Comparison of ENCODE assay signal across 11 cellular contexts in the genomic region with DNA sequence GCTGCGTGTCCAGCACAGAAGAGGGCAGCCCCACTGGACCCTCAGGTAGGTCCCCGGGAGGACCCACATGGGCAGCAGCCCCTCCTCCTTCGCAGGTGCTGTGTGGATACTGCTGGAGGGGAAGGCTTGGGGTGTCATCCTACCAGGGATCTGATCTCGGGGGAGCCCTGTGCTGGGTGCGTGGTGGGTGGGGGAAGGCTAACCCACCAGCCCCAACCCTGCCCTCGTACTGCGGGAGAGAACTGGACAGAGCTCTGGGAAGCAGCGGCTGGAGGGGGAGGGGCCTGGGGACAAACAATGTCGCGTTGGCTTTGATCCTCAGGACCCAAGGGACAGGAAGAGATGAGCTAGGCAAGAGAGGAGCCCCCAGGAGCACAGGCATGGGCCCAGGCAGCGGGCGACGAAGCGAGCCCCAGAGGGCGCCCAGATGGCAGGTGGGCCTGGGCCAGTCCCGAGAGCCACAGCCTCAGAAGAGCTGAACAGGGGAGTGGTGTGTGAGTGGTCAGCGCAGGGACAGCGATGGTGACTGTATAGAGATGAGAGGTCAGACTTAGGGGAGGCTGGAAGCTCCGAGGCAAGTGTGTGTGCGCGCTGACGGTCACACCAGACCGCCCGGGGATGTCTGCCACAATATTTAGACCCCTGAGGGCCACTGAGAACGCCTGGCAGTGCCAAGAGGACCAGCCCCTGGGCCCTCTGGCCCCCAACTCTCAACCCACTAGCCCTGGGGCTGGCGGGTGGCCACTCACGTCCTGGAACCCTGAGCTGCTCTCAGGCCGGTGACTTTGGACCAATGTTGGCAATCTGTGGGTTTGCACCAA. TPM values are rescaled to one million over a fixed set of nuclear protein-coding genes. Genes with fewer than 3 reads are reported as not detected.
DNase-seq lines count a peak whose midpoint lies in the region; ATAC-seq, FAIRE-seq and TF ChIP-seq lines count a peak whose summit lies in the region.
"Had no signal": no experiment of that assay in that cellular context is flagged by ENCODE, and none has a peak within 500 bp of the region (broad histone marks: within the 10 kb centered on the region; RNA-seq: fewer than 3 reads in every experiment).

No MANE protein-coding gene starts in this region.

- H3K36me3 Mint-ChIP-seq in activated naive CD4-positive, alpha-beta T cell treated with anti-CD3 and anti-CD28 coated beads, Interleukin-2, amount 50 U/mL, for 24 hours: peaks cover 14% of the 10 kb centered on the region
- H3K36me3 Mint-ChIP-seq in mesothelial cell of epicardium: peaks cover 3% of the 10 kb centered on the region

- no peak for DNase-seq in activated naive CD4-positive, alpha-beta T cell treated with anti-CD3 and anti-CD28 coated beads, Interleukin-2, amount 50 U/mL, for 16 hours
- no peak for DNase-seq in breast epithelium (ENCODE audit: low spot score in 2 of 2)
- no peak for DNase-seq in mesothelial cell of epicardium (ENCODE audit: low spot score in 2 of 2, unreplicated experiment in 2 of 2)
- no peak for DNase-seq in urothelium cell line (ENCODE audit: low spot score)
- no peak for DNase-seq in NCI-H226

- peak overlapping the region; percentile 84 for H3K27ac Mint-ChIP-seq in activated naive CD4-positive, alpha-beta T cell treated with anti-CD3 and anti-CD28 coated beads, Interleukin-2, amount 50 U/mL, for 24 hours
- H3K27ac Mint-ChIP-seq in mesothelial cell of epicardium: peak overlapping the region; percentile 34

- H3K27me3 Mint-ChIP-seq in activated naive CD4-positive, alpha-beta T cell treated with anti-CD3 and anti-CD28 coated beads, Interleukin-2, amount 50 U/mL, for 24 hours: no peaks in the 10 kb centered on the region
- H3K27me3 Mint-ChIP-seq in mesothelial cell of epicardium (ENCODE audit: low read depth): no peaks in the 10 kb centered on the region

- FAIRE-seq in urothelium cell line (lab: Jason Lieb, UNC): peak; percentile 30

- no peak for TF ChIP-seq POLR2A in breast epithelium (IDR thresholded peaks at IDR 0.05)

- no peaks in the 10 kb centered on the region for H3K9me3 ChIP-seq in breast epithelium

- intact Hi-C loops in breast epithelium (cut with DNase I; ENCODE audit: low total_unique reads): loop anchor here (10.0 kb wide), 1 partner anchor 226 kb away; the partner anchor contains the start of gene TRABD

- H3K4me1 Mint-ChIP-seq in activated naive CD4-positive, alpha-beta T cell treated with anti-CD3 and anti-CD28 coated beads, Interleukin-2, amount 50 U/mL, for 24 hours: peaks cover 11% of the 10 kb centered on the region
- H3K4me1 Mint-ChIP-seq in mesothelial cell of epicardium: peaks cover 41% of the 10 kb centered on the region

- H3K36me3 ChIP-seq in breast epithelium: no peaks in the 10 kb centered on the region

- ATAC-seq in GM19395 (IDR thresholded peaks at IDR 0.05; ENCODE audit: unreplicated experiment) (no peak), HG03342 (IDR thresholded peaks at IDR 0.05; ENCODE audit: unreplicated experiment) (no peak)

- TF ChIP-seq CTCF in breast epithelium (IDR thresholded peaks at IDR 0.05) (no peak), mesothelial cell of epicardium (IDR thresholded peaks at IDR 0.05; ENCODE audit: unreplicated experiment) (no peak)

- no peaks in the 10 kb centered on the region for H3K27me3 ChIP-seq in breast epithelium

- peak overlapping the region; percentile 73 to 95 (median 92) for H3K4me3 ChIP-seq in breast epithelium

- H3K9me3 Mint-ChIP-seq in activated naive CD4-positive, alpha-beta T cell treated with anti-CD3 and anti-CD28 coated beads, Interleukin-2, amount 50 U/mL, for 24 hours: no peaks in the 10 kb centered on the region
- H3K9me3 Mint-ChIP-seq in mesothelial cell of epicardium: no peaks in the 10 kb centered on the region

- H3K4me1 ChIP-seq in breast epithelium: peaks cover 33 to 37% of the 10 kb centered on the region in 2 donors

- peak overlapping the region; percentile 85 for H3K4me3 Mint-ChIP-seq in activated naive CD4-positive, alpha-beta T cell treated with anti-CD3 and anti-CD28 coated beads, Interleukin-2, amount 50 U/mL, for 24 hours
- H3K4me3 Mint-ChIP-seq in mesothelial cell of epicardium: peak overlapping the region; percentile 53

- H3K27ac ChIP-seq in breast epithelium: peak overlapping the region; percentile 96 to 99

RNA-seq across cellular contexts. Expression of gene PIM3, which starts 1.4 kb away (rescaled TPM):
- 10 to 100 TPM; 63.0 to 92.1 (median 87.1) TPM for total RNA-seq in breast epithelium
- total RNA-seq in mesothelial cell of epicardium: 57.5 to 62.5 TPM (median 59.8 TPM) in 3 replicates

RNA-seq across cellular contexts. Expression of gene CRELD2, which starts 40.7 kb away (rescaled TPM):
- total RNA-seq in breast epithelium (10 to 100 TPM; 20.6 to 59.3 (median 39.5) TPM), mesothelial cell of epicardium (41.4 to 42.2 TPM (median 41.9 TPM) in 3 replicates)

RNA-seq across cellular contexts. Expression of gene ALG12, which starts 40.9 kb away (rescaled TPM):
- 10 to 100 TPM; 16.6 to 22.4 (median 19.7) TPM for total RNA-seq in breast epithelium
- 26.4 to 30.9 TPM (median 26.8 TPM) in 3 replicates for total RNA-seq in mesothelial cell of epicardium

RNA-seq across cellular contexts. Expression of gene IL17REL, which starts 53.4 kb away (rescaled TPM):
- total RNA-seq in breast epithelium (not detected), mesothelial cell of epicardium (0.29 to 0.31 TPM (median 0.31 TPM) in 3 replicates)
- total RNA-seq: dermis microvascular lymphatic vessel endothelial cell, M059J, subcutaneous adipose tissue had no signal
